ENCODE assay signal across 1 cellular context in the genomic region with DNA sequence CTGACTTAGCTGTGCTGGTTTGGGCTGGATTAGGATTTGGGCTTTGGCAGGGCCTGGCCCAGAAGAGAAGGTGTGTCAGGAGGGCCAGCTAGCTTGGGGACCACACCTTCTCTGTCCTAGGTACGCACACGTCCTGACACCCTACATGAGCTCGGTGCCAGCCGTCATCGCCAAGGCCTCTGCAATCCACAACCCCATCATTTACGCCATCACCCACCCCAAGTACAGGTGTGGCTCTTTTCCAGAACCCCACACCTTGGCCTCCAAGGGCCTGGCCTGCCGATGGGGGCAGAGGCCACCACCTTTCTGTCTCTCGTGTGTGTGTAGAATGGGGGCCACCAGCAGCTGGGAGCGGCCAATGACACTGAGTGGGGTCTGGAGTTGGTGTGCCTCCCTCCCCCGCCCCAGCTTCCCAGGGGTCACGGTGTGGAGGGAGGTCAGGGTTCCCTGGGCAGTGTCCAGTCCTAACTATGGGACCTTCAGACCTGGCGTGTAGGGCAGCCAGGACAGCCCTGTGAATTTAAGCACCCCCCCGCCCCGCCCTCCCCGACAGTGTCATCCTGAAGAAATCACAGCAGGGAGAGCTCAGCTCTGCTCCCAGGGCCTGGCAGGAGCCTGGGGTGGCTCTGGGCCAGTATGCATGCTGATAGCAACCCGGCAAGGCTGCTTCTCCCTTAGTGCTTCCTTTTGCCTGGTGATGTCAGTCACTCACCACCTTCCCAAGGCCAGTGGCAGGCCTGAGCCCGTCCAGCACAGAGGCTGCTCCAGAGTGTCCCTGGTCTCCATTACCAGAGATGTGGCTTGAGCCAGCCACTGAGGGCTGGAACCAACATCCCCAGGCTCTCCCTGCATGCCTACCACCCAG.
TF ChIP-seq lines count a peak whose summit lies in the region.

No MANE protein-coding gene starts in this region.

TF ChIP-seq in WTC11, 78 proteins besides CTCF, POLR2A, EP300 and RAD21 (continued from another document):
- TF ChIP-seq, protein P1, sequence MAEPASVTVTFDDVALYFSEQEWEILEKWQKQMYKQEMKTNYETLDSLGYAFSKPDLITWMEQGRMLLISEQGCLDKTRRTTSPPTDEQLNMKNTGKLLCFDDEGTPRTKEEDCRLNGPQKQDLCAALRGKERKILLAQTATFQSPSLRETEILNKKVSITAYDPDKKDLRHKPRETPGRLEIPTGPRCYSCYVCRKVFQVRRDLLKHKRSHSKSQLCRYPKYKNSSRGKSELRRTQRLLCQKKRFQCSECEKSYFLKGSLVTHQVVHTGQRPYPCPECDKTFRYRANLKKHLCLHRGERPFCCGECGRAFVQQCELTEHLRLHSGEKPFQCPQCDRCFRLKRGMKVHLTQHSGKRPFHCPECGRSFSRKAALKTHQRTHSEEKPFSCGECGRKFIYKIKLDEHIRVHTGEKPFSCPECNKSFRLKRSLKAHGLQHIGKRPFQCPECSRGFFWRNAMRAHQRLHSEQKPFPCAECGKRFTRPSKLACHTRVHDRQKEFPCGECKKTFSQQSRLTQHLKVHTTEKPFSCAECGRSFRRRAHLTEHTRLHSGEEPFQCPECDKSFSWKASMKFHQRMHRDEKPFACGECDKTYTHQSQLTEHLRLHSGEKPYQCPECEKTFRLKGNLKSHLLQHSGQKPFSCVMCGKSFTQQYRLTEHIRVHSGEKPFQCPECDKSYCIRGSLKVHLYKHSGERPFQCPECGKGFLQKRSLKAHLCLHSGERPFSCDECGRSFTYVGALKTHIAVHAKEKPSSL (CRISPR knock-in tag; conservative IDR thresholded peaks at IDR 0.05) = no peak
- TF ChIP-seq GABPB1 (CRISPR knock-in tag; IDR thresholded peaks at IDR 0.05) = no peak
TF ChIP-seq in WTC11: peak in this region for 0.
